ENCODE assay signal across 27 cellular contexts in genomic region chr2:64133354-64133753, GRCh38. TPM values are rescaled to one million over a fixed set of nuclear protein-coding genes. Genes with fewer than 3 reads are reported as not detected.
DNase-seq lines count a peak whose midpoint lies in the region; ATAC-seq and TF ChIP-seq lines count a peak whose summit lies in the region.
"Had no signal": no experiment of that assay in that cellular context is flagged by ENCODE, and none has a peak within 500 bp of the region (broad histone marks: within the 10 kb centered on the region; RNA-seq: fewer than 3 reads in every experiment).

No MANE protein-coding gene starts in this region.

- no peaks in the 10 kb centered on the region for H3K36me3 ChIP-seq in lower lobe of right lung
- H3K36me3 ChIP-seq: brain microvascular endothelial cell, colonic mucosa, esophagus muscularis mucosa, gastroesophageal sphincter had no signal

- H3K27me3 Mint-ChIP-seq in activated naive CD4-positive, alpha-beta T cell treated with anti-CD3 and anti-CD28 coated beads, Interleukin-2, amount 50 U/mL, for 24 hours, result no peaks in the 10 kb centered on the region
- no peaks in the 10 kb centered on the region for H3K27me3 Mint-ChIP-seq in T-helper 17 cell
- no peaks in the 10 kb centered on the region for H3K27me3 Mint-ChIP-seq in stimulated activated naive CD8-positive, alpha-beta T cell treated with anti-CD3 and anti-CD28 coated beads, Interleukin-15, Interleukin-2, amounts not matched to agents 100 ng/mL and 50 ng/mL, for 24 hours
- H3K27me3 Mint-ChIP-seq: CD4-positive, alpha-beta memory T cell; effector memory CD8-positive, alpha-beta T cell; stimulated activated naive B cell treated with anti-CD40 and anti-IgM and Interleukin-4, amounts not matched to agents 10 μg/mL and 1 μg/mL and 100 μg/mL, for 72 hours had no signal

- H3K27ac Mint-ChIP-seq in activated naive CD4-positive, alpha-beta T cell treated with anti-CD3 and anti-CD28 coated beads, Interleukin-2, amount 50 U/mL, for 24 hours, result peak overlapping the region; percentile 97
- H3K27ac Mint-ChIP-seq in T-helper 17 cell, result peak overlapping the region; percentile 67
- peak overlapping the region; percentile 90 for H3K27ac Mint-ChIP-seq in stimulated activated naive CD8-positive, alpha-beta T cell treated with anti-CD3 and anti-CD28 coated beads, Interleukin-15, Interleukin-2, amounts not matched to agents 100 ng/mL and 50 ng/mL, for 24 hours
- H3K27ac Mint-ChIP-seq: effector memory CD8-positive, alpha-beta T cell; stimulated activated naive B cell treated with anti-CD40 and anti-IgM and Interleukin-4, amounts not matched to agents 10 μg/mL and 1 μg/mL and 100 μg/mL, for 72 hours had no signal

- H3K36me3 Mint-ChIP-seq in activated naive CD4-positive, alpha-beta T cell treated with anti-CD3 and anti-CD28 coated beads, Interleukin-2, amount 50 U/mL, for 24 hours, result peaks cover 39% of the 10 kb centered on the region
- peaks cover 7% of the 10 kb centered on the region for H3K36me3 Mint-ChIP-seq in T-helper 17 cell (ENCODE audit: low read depth)
- H3K36me3 Mint-ChIP-seq in stimulated activated naive CD8-positive, alpha-beta T cell treated with anti-CD3 and anti-CD28 coated beads, Interleukin-15, Interleukin-2, amounts not matched to agents 100 ng/mL and 50 ng/mL, for 24 hours (ENCODE audit: low read depth), result peaks cover 22% of the 10 kb centered on the region

- H3K4me3 ChIP-seq in lower lobe of right lung, result no peak overlapping the region
- H3K4me3 ChIP-seq: colonic mucosa, esophagus muscularis mucosa, gastroesophageal sphincter, lung had no signal

- intact Hi-C loops in lower lobe of right lung (cut with DNase I), result no loop called here

- DNase-seq in activated naive CD4-positive, alpha-beta T cell treated with Interleukin-2 at 50 U/mL for 16 hours, result no peak
- no peak for DNase-seq in T-helper 17 cell
- DNase-seq in epithelial cell of prostate (ENCODE audit: low read depth, low spot score), result no peak
- no peak for DNase-seq in lower lobe of right lung
- no peak for DNase-seq in H4 (ENCODE audit: low spot score)
- DNase-seq: activated CD8-positive, alpha-beta memory T cell treated with anti-CD3 and anti-CD28 coated beads, Interleukin-2, amount 50 U/mL, for 48 hours; CD4-positive, alpha-beta memory T cell; colonic mucosa; DMS153; effector memory CD8-positive, alpha-beta T cell; kidney; NCI-H1105; NCI-H2029 treated with DMSO at 0.1 percent for 48 hours; NCI-H345; NCI-H82; OCI-M1; SIG-M5; stimulated activated naive B cell treated with anti-CD40 and anti-IgM and Interleukin-4, amounts not matched to agents 10 μg/mL and 1 μg/mL and 100 μg/mL, for 72 hours; T-helper 1 cell had no signal

- ATAC-seq in T-helper 17 cell (no peak), lower lobe of right lung (no peak), GM19452 (IDR thresholded peaks at IDR 0.05; ENCODE audit: unreplicated experiment) (no peak)
- ATAC-seq: effector memory CD8-positive, alpha-beta T cell; gastroesophageal sphincter; HepG2 had no signal

- peaks cover 89% of the 10 kb centered on the region for H3K4me1 Mint-ChIP-seq in activated naive CD4-positive, alpha-beta T cell treated with anti-CD3 and anti-CD28 coated beads, Interleukin-2, amount 50 U/mL, for 24 hours
- H3K4me1 Mint-ChIP-seq in T-helper 17 cell, result peaks cover 41% of the 10 kb centered on the region
- H3K4me1 Mint-ChIP-seq in stimulated activated naive CD8-positive, alpha-beta T cell treated with anti-CD3 and anti-CD28 coated beads, Interleukin-15, Interleukin-2, amounts not matched to agents 100 ng/mL and 50 ng/mL, for 24 hours (ENCODE audit: low read depth), result peaks cover 96% of the 10 kb centered on the region

- H3K4me3 Mint-ChIP-seq in activated naive CD4-positive, alpha-beta T cell treated with anti-CD3 and anti-CD28 coated beads, Interleukin-2, amount 50 U/mL, for 24 hours, result peak overlapping the region; percentile 80
- no peak overlapping the region for H3K4me3 Mint-ChIP-seq in T-helper 17 cell
- peak overlapping the region; percentile 17 for H3K4me3 Mint-ChIP-seq in stimulated activated naive CD8-positive, alpha-beta T cell treated with anti-CD3 and anti-CD28 coated beads, Interleukin-15, Interleukin-2, amounts not matched to agents 100 ng/mL and 50 ng/mL, for 24 hours
- H3K4me3 Mint-ChIP-seq: effector memory CD8-positive, alpha-beta T cell; stimulated activated naive B cell treated with anti-CD40 and anti-IgM and Interleukin-4, amounts not matched to agents 10 μg/mL and 1 μg/mL and 100 μg/mL, for 72 hours had no signal

- H3K27ac ChIP-seq in epithelial cell of prostate (peak overlapping the region; percentile 70), lower lobe of right lung (no peak overlapping the region)
- H3K27ac ChIP-seq: colonic mucosa, esophagus muscularis mucosa, gastroesophageal sphincter had no signal

- no peak for TF ChIP-seq CTCF in lower lobe of right lung (IDR thresholded peaks at IDR 0.05)

- peaks cover 8% of the 10 kb centered on the region for H3K9me3 Mint-ChIP-seq in activated naive CD4-positive, alpha-beta T cell treated with anti-CD3 and anti-CD28 coated beads, Interleukin-2, amount 50 U/mL, for 24 hours
- H3K9me3 Mint-ChIP-seq in stimulated activated naive CD8-positive, alpha-beta T cell treated with anti-CD3 and anti-CD28 coated beads, Interleukin-15, Interleukin-2, amounts not matched to agents 100 ng/mL and 50 ng/mL, for 24 hours, result no peaks in the 10 kb centered on the region
- H3K9me3 Mint-ChIP-seq: CD4-positive, alpha-beta memory T cell; effector memory CD8-positive, alpha-beta T cell; stimulated activated naive B cell treated with anti-CD40 and anti-IgM and Interleukin-4, amounts not matched to agents 10 μg/mL and 1 μg/mL and 100 μg/mL, for 72 hours had no signal

- H3K9me3 ChIP-seq in T-helper 17 cell (ENCODE audit: control insufficient read depth, low read length, poor library complexity, severe bottlenecking), result no peaks in the 10 kb centered on the region
- H3K9me3 ChIP-seq in lower lobe of right lung, result no peaks in the 10 kb centered on the region
- H3K9me3 ChIP-seq: colonic mucosa, esophagus muscularis mucosa, gastroesophageal sphincter had no signal

- H3K27me3 ChIP-seq in lower lobe of right lung (ENCODE audit: low read depth), result no peaks in the 10 kb centered on the region
- H3K27me3 ChIP-seq: brain microvascular endothelial cell, colonic mucosa, esophagus muscularis mucosa, gastroesophageal sphincter had no signal

- H3K4me1 ChIP-seq in lower lobe of right lung, result peaks cover 58% of the 10 kb centered on the region

RNA-seq across cellular contexts. Expression of gene PELI1, which starts 10.9 kb away (rescaled TPM):
- total RNA-seq in T-helper 17 cell (100 to 1,000 TPM; 171 to 195 TPM), lower lobe of right lung (34.1 TPM)
- 5.5 and 5.7 TPM in 2 replicates for total RNA-seq in H4 (2014; rRNA removed; shearing (Covaris generic))
